ENCODE assay signal across 8 cellular contexts in the genomic region with DNA sequence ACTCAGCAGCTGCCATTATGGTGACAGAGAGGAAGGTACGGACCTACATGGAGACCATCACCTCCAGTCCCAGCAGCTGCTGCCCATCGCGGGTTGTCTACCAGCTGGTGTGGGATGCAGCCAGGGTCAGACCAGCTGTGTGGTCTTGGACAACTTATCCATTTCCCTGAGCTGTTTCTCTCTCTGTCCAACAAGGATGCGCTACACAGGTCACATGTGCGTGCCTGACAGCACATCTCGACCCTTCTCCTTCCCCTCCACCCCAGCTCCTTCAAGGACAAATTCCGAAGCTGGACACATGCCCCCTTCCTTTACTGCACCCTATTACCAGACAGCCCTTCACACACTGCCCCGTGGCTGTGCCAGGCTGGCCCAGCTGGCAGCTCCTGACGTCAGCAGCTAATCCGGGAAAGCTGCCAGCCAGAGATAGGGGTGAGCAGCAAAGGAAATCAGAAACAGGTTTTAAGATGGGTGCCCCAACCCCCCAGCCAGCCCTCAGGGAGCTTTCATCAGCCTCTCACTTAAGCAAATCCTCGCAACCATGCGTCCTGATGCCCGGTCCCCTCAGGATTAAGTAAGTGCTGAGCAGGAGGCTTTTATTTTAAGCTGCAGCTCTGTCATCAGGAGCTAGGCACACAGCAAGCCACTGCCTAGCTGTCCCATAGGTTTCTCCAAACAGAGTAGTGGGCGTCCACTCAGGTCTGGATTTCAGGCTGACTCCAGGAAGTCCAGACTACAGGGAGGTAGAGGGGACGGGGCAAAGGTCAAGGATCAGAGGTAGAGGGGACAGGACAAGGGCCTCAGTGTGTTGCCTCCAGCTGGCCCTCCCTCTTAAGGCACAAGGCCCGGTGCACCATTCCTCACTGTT. TPM values are rescaled to one million over a fixed set of nuclear protein-coding genes. Genes with fewer than 3 reads are reported as not detected.
DNase-seq lines count a peak whose midpoint lies in the region; ATAC-seq and TF ChIP-seq lines count a peak whose summit lies in the region.

No MANE protein-coding gene starts in this region.

- no peaks in the 10 kb centered on the region for H3K27me3 ChIP-seq in BE2C

- TF ChIP-seq POLR2A in lower leg skin (IDR thresholded peaks at IDR 0.05) = no peak

- TF ChIP-seq CTCF in BE2C (IDR thresholded peaks at IDR 0.05; ENCODE audit: low read depth, low read length) (no peak), mucosa of descending colon (IDR thresholded peaks at IDR 0.05) (no peak), lower leg skin (IDR thresholded peaks at IDR 0.05) (no peak)

- H3K9me3 ChIP-seq in BE2C = no peaks in the 10 kb centered on the region
- no peaks in the 10 kb centered on the region for H3K9me3 ChIP-seq in mucosa of descending colon

- intact Hi-C loops in mucosa of descending colon (cut with DNase I, micrococcal nuclease) (loop anchor here in 1 of 2 donors (5.0 kb wide), 1 partner anchor 115 kb away; no protein-coding TSS in a partner anchor), lower leg skin (cut with DNase I; ENCODE audit: low total_unique reads) (loop anchor here (5.0 kb wide), 1 partner anchor 125 kb away; no protein-coding TSS in a partner anchor)

- H3K36me3 ChIP-seq in BE2C (peaks cover 1% of the 10 kb centered on the region), mucosa of descending colon (ENCODE audit: low read depth) (no peaks in the 10 kb centered on the region)

- H3K4me1 ChIP-seq in BE2C = no peaks in the 10 kb centered on the region
- peaks cover 30% of the 10 kb centered on the region for H3K4me1 ChIP-seq in mucosa of descending colon (ENCODE audit: low read depth)

- ATAC-seq in mucosa of descending colon (peak; percentile 69), GM19035 (IDR thresholded peaks at IDR 0.05; ENCODE audit: unreplicated experiment) (no peak)

- H3K4me3 ChIP-seq in BE2C (ENCODE audit: low read depth, low read length) (peak overlapping the region; percentile 5; the same call in 1 of the 2 replicates), mucosa of descending colon (no peak overlapping the region), lower leg skin (ENCODE audit: low read depth, poor library complexity, severe bottlenecking) (no peak overlapping the region)

- DNase-seq in BE2C = peak; percentile 70
- peak; percentile 38 for DNase-seq in NCI-H2107 (lab: John Stamatoyannopoulos, UW)
- peak; percentile 76 for DNase-seq in dedifferentiated amniotic fluid mesenchymal stem cell (ENCODE audit: extremely low spot score)
- DNase-seq in mucosa of descending colon = peak; percentile 73 to 90 (median 89)
- no peak for DNase-seq in NCI-H2227 (lab: John Stamatoyannopoulos, UW; ENCODE audit: unreplicated experiment)
- DNase-seq in NCI-H2227 treated with DMSO at 0.1 percent for 48 hours (lab: John Stamatoyannopoulos, UW) = no peak
- DNase-seq in lower leg skin (ENCODE audit: low spot score in 2 of 2) = no peak

- WGBS in lower leg skin, 2 donors = 36 to 45% methylated on average over 16 of the region's 16 CpGs

RNA-seq across cellular contexts. Expression of gene TEF, which starts 20.3 kb away (rescaled TPM):
- polyA plus RNA-seq in BE2C (2012; ENCODE audit: insufficient read depth, insufficient read length, low read depth) = 3.7 TPM
- total RNA-seq in mucosa of descending colon (10 to 100 TPM; 17.6 to 29.3 (median 28.6) TPM), lower leg skin (10 to 100 TPM; 27.3 to 56.1 (median 42.8) TPM)

RNA-seq across cellular contexts. Expression of gene TOB2, which starts 44.6 kb away (rescaled TPM):
- polyA plus RNA-seq in BE2C (2012; ENCODE audit: insufficient read depth, insufficient read length, low read depth) = 21.6 TPM
- 10 to 100 TPM; 47.3 to 71.8 (median 53.9) TPM for total RNA-seq in mucosa of descending colon
- total RNA-seq in lower leg skin = 10 to 100 TPM; 31.5 to 45.9 (median 37.9) TPM

Comparison
In these comparisons a context has a peak if more than half of its experiments do, and no peak if none do; other contexts are left out.
1. DNase-seq: peak in BE2C (single experiment), NCI-H2107 (single experiment), dedifferentiated amniotic fluid mesenchymal stem cell (single experiment) and mucosa of descending colon (3 of 3); none in NCI-H2227 (single experiment), NCI-H2227 treated with DMSO at 0.1 percent for 48 hours (single experiment) and lower leg skin (0 of 2).